Comparison of ENCODE assay signal across 8 cellular contexts in genomic region chr1:11098931-11099309, GRCh38. TPM values are rescaled to one million over a fixed set of nuclear protein-coding genes. Genes with fewer than 3 reads are reported as not detected.
DNase-seq lines count a peak whose midpoint lies in the region; ATAC-seq, FAIRE-seq and TF ChIP-seq lines count a peak whose summit lies in the region.

No MANE protein-coding gene starts in this region.

- H3K4me3 ChIP-seq in SK-N-MC (peak overlapping the region; percentile 86), fibroblast of the aortic adventitia (ENCODE audit: low read depth, low read length) (peak overlapping the region; percentile 96), skeletal muscle cell (ENCODE audit: low read depth, low read length) (peak overlapping the region; percentile 96)

- H3K9me3 ChIP-seq in SK-N-MC (ENCODE audit: low read depth, low read length) = no peaks in the 10 kb centered on the region

- peak; percentile 80 for FAIRE-seq in GM12892 (lab: Jason Lieb, UNC)

- no peak for DNase-seq in GM12892 (ENCODE audit: insufficient read length)
- DNase-seq in SK-N-MC (ENCODE audit: low read depth, low spot score) = no peak
- DNase-seq in fibroblast of the aortic adventitia (ENCODE audit: low read depth) = no peak
- DNase-seq in skeletal muscle cell (ENCODE audit: low read depth) = no peak
- no peak for DNase-seq in stimulated activated CD4-positive, alpha-beta T cell treated with anti-CD3 and anti-CD28 coated beads, Interleukin-15, amount 100 ng/mL, for 24 hours
- no peak for DNase-seq in SW 1271 (lab: John Stamatoyannopoulos, UW)
- no peak for DNase-seq in DMS114 treated with DMSO at 0.1 percent for 48 hours (lab: John Stamatoyannopoulos, UW; ENCODE audit: unreplicated experiment)

- peak overlapping the region; percentile 96 for H3K9ac ChIP-seq in SK-N-MC (ENCODE audit: insufficient read length)

- H3K36me3 ChIP-seq in SK-N-MC (ENCODE audit: insufficient read depth, low read length) = peaks cover 40% of the 10 kb centered on the region

- no peak for TF ChIP-seq POLR2A in GM12892 (IDR thresholded peaks at IDR 0.05; ENCODE audit: low read depth, low read length)

- no peak for ATAC-seq in GM21447 (IDR thresholded peaks at IDR 0.05; ENCODE audit: unreplicated experiment)

- peak overlapping the region; percentile 7; the same call in 1 of the 2 replicates for H3K27ac ChIP-seq in SK-N-MC

- TF ChIP-seq CTCF in fibroblast of the aortic adventitia (IDR thresholded peaks at IDR 0.05; ENCODE audit: insufficient read depth, low read length) = no peak

RNA-seq across cellular contexts. Expression of gene EXOSC10, which starts 0.7 kb away (rescaled TPM):
- polyA plus RNA-seq in GM12892 (2012; ENCODE audit: missing spikeins) = 50.2 TPM
- total RNA-seq in fibroblast of the aortic adventitia (ENCODE audit: low replicate concordance) = 63.6 and 64.6 TPM in 2 replicates

RNA-seq across cellular contexts. Expression of gene SRM, which starts 39.1 kb away (rescaled TPM):
- 64.6 TPM for polyA plus RNA-seq in GM12892 (2012; ENCODE audit: missing spikeins)
- 9.1 and 42.7 TPM in 2 replicates for total RNA-seq in fibroblast of the aortic adventitia (ENCODE audit: low replicate concordance)

RNA-seq across cellular contexts. Expression of gene MASP2, which starts 51.9 kb away (rescaled TPM):
- polyA plus RNA-seq in GM12892 (2012; ENCODE audit: missing spikeins) = 3.4 TPM
- not detected in 2 replicates for total RNA-seq in fibroblast of the aortic adventitia (ENCODE audit: low replicate concordance)
